ENCODE assay signal across 8 cellular contexts in genomic region chr1:32773018-32773763, GRCh38. TPM values are rescaled to one million over a fixed set of nuclear protein-coding genes. Genes with fewer than 3 reads are reported as not detected.
DNase-seq lines count a peak whose midpoint lies in the region; ATAC-seq lines count a peak whose summit lies in the region.

No MANE protein-coding gene starts in this region.

- H3K4me3 Mint-ChIP-seq in activated CD4-positive, alpha-beta memory T cell treated with anti-CD3 and anti-CD28 coated beads for 36 hours: no peak overlapping the region

- peak; percentile 17 for DNase-seq in COR-L47 (lab: John Stamatoyannopoulos, UW)
- peak; percentile 9 for DNase-seq in NCI-H748 treated with DMSO at 0.1 percent for 48 hours (lab: John Stamatoyannopoulos, UW)
- DNase-seq in activated CD4-positive, alpha-beta memory T cell treated with anti-CD3 and anti-CD28 coated beads for 36 hours: peak; percentile 83
- peak; percentile 85 for DNase-seq in ecto neural progenitor cell (ENCODE audit: low spot score)
- DNase-seq in medulla oblongata (ENCODE audit: extremely low spot score): peak; percentile 74
- peak; percentile 59 for DNase-seq in stimulated activated CD8-positive, alpha-beta memory T cell treated with anti-CD3 and anti-CD28 coated beads, Interleukin-15, amount 100 ng/mL, for 24 hours (ENCODE audit: low read depth)

- CTCF ChIA-PET in activated CD4-positive, alpha-beta memory T cell treated with anti-CD3 and anti-CD28 coated beads for 36 hours (lab: Charles Lee): interaction anchor here (0.6 to 11.1 kb wide), 32 partner anchors 9 to 354 kb away, joined by 3 to 221 read pairs (median 4); no protein-coding TSS in a partner anchor

- peaks cover 10% of the 10 kb centered on the region for H3K4me1 Mint-ChIP-seq in activated CD4-positive, alpha-beta memory T cell treated with anti-CD3 and anti-CD28 coated beads for 36 hours (ENCODE audit: low read depth)

- H3K9me3 Mint-ChIP-seq in activated CD4-positive, alpha-beta memory T cell treated with anti-CD3 and anti-CD28 coated beads for 36 hours: no peaks in the 10 kb centered on the region

- ATAC-seq in HG03354 (IDR thresholded peaks at IDR 0.05; ENCODE audit: poor library complexity, severe bottlenecking, unreplicated experiment) (peak; percentile 50), HG03469 (IDR thresholded peaks at IDR 0.05; ENCODE audit: unreplicated experiment) (no peak)

- H3K27me3 Mint-ChIP-seq in activated CD4-positive, alpha-beta memory T cell treated with anti-CD3 and anti-CD28 coated beads for 36 hours: no peaks in the 10 kb centered on the region

- H3K27ac Mint-ChIP-seq in activated CD4-positive, alpha-beta memory T cell treated with anti-CD3 and anti-CD28 coated beads for 36 hours: peak overlapping the region; percentile 39

- POLR2A ChIA-PET in activated CD4-positive, alpha-beta memory T cell treated with anti-CD3 and anti-CD28 coated beads for 36 hours (lab: Charles Lee): interaction anchor here (2.6 kb wide), 1 partner anchor 61 kb away, joined by 11 read pairs; no protein-coding TSS in a partner anchor

- peaks cover 27% of the 10 kb centered on the region for H3K36me3 Mint-ChIP-seq in activated CD4-positive, alpha-beta memory T cell treated with anti-CD3 and anti-CD28 coated beads for 36 hours

- intact Hi-C loops in activated CD4-positive, alpha-beta memory T cell treated with anti-CD3 and anti-CD28 coated beads for 36 hours (cut with micrococcal nuclease): loop anchor here (1.0 to 2.0 kb wide), 2 partner anchors 61 to 252 kb away; no protein-coding TSS in a partner anchor

RNA-seq across cellular contexts. Expression of gene YARS1, which starts 44.0 kb away (rescaled TPM):
- 100 to 1,000 TPM; 208 to 213 TPM for total RNA-seq in activated CD4-positive, alpha-beta memory T cell treated with anti-CD3 and anti-CD28 coated beads for 36 hours

RNA-seq across cellular contexts. Expression of gene S100PBP, which starts 44.3 kb away (rescaled TPM):
- total RNA-seq in activated CD4-positive, alpha-beta memory T cell treated with anti-CD3 and anti-CD28 coated beads for 36 hours: 10 to 100 TPM; 30.4 to 32.7 TPM

Comparison
In these comparisons a context has a peak if more than half of its experiments do, and no peak if none do; other contexts are left out.
1. DNase-seq: peak in every context shown above with its lines; median percentile 85 in ecto neural progenitor cell; 83 in activated CD4-positive, alpha-beta memory T cell treated with anti-CD3 and anti-CD28 coated beads for 36 hours; 74 in medulla oblongata; 59 in stimulated activated CD8-positive, alpha-beta memory T cell treated with anti-CD3 and anti-CD28 coated beads, Interleukin-15, amount 100 ng/mL, for 24 hours; 17 in COR-L47; 9 in NCI-H748 treated with DMSO at 0.1 percent for 48 hours.